Comparison of ENCODE assay signal across 17 cellular contexts in the genomic region with DNA sequence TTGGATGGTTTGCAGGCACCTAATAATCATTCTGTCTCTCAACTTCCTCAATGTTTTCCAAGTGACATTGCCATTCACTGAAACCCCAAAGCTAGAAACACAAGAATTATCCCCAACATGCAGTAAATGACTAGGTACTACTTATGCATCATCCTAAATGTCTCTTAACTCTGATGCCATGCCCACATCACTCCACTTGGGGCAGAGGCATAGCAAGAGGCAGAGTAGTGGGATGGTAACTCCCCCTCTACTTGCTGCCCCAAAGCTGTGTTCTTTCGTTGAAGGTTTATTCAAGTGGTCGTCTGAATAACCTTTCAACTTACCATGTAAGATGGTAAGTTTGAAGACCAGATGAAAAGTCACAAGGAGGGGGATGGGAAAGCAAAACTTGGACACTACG.
"Had no signal": no experiment of that assay in that cellular context is flagged by ENCODE, and none has a peak within 500 bp of the region (broad histone marks: within the 10 kb centered on the region; RNA-seq: fewer than 3 reads in every experiment).

No MANE protein-coding gene starts in this region.

- H3K4me1 ChIP-seq: esophagus muscularis mucosa, left lung, parathyroid adenoma, right atrium auricular region, thyroid gland had no signal

- H3K4me3 ChIP-seq: esophagus muscularis mucosa, heart left ventricle, left lung, neural progenitor cell, right atrium auricular region, thyroid gland had no signal

- FAIRE-seq: keratinocyte, small intestine, urothelium cell line had no signal

- H3K27me3 ChIP-seq: esophagus muscularis mucosa, heart left ventricle, left lung, neural progenitor cell, right atrium auricular region, thyroid gland had no signal

- DNase-seq: activated CD4-positive, alpha-beta T cell treated with anti-CD3 and anti-CD28 coated beads for 36 hours; activated CD8-positive, alpha-beta memory T cell treated with anti-CD3 and anti-CD28 coated beads, Interleukin-2, amount 50 U/mL, for 4 hours; activated CD8-positive, alpha-beta T cell treated with anti-CD3 and anti-CD28 coated beads for 36 hours; activated gamma-delta T cell treated with Interleukin-2 at 50 U/mL for 16 hours; activated naive CD8-positive, alpha-beta T cell treated with anti-CD3 and anti-CD28 coated beads for 36 hours; activated T-cell treated with anti-CD3 and anti-CD28 coated beads, Interleukin-2, amount 50 U/mL, for 72 hours; foreskin melanocyte; heart left ventricle; left lung; small intestine; thyroid gland had no signal

- H3K9me3 ChIP-seq: esophagus muscularis mucosa, left lung, thyroid gland had no signal

- H3K27ac ChIP-seq: esophagus muscularis mucosa, heart left ventricle, left lung, neural progenitor cell, parathyroid adenoma, right atrium auricular region, thyroid gland had no signal

- H3K36me3 ChIP-seq: esophagus muscularis mucosa, heart left ventricle, left lung, neural progenitor cell, right atrium auricular region, thyroid gland had no signal

- ATAC-seq: activated CD4-positive, alpha-beta T cell treated with anti-CD3 and anti-CD28 coated beads for 36 hours; activated CD8-positive, alpha-beta T cell treated with anti-CD3 and anti-CD28 coated beads for 36 hours; activated T-cell treated with anti-CD3 and anti-CD28 coated beads, Interleukin-2, amount 50 U/mL, for 72 hours; heart left ventricle; left lung had no signal
